ENCODE assay signal across 11 cellular contexts in genomic region chr10:13117842-13118783, GRCh38. TPM values are rescaled to one million over a fixed set of nuclear protein-coding genes. Genes with fewer than 3 reads are reported as not detected.
DNase-seq lines count a peak whose midpoint lies in the region; ATAC-seq, FAIRE-seq and TF ChIP-seq lines count a peak whose summit lies in the region.
"Had no signal": no experiment of that assay in that cellular context is flagged by ENCODE, and none has a peak within 500 bp of the region (broad histone marks: within the 10 kb centered on the region; RNA-seq: fewer than 3 reads in every experiment).

No MANE protein-coding gene starts in this region.

- DNase-seq in GF-D8 (lab: John Stamatoyannopoulos, UW) (peak; percentile 82), NOMO-1 (lab: John Stamatoyannopoulos, UW; ENCODE audit: unreplicated experiment in 2 of 2) (peak; percentile 66 to 96), GM12878 (ENCODE audit: low read depth, low spot score) (no peak), neural progenitor cell (ENCODE audit: low spot score) (no peak), left lobe of liver (ENCODE audit: low spot score) (no peak), NCI-H1105 (lab: John Stamatoyannopoulos, UW) (no peak)
- DNase-seq: activated gamma-delta T cell treated with Interleukin-2 at 50 U/mL for 16 hours, NCI-H526 treated with DMSO at 0.1 percent for 48 hours had no signal

- H3K79me2 ChIP-seq in GM12878 (ENCODE audit: control insufficient read depth, insufficient read depth, low read length) (no peaks in the 10 kb centered on the region), neural progenitor cell (ENCODE audit: low read depth) (no peaks in the 10 kb centered on the region)

- no peak for TF ChIP-seq RAD21 in GM12878 (IDR thresholded peaks at IDR 0.05; ENCODE audit: insufficient read depth, low read depth, low read length)

- peaks cover 0 to 4% of the 10 kb centered on the region in 2 experiments; a peak in 3 of 4 replicates for H3K36me3 ChIP-seq in GM12878 (ENCODE audit: control insufficient read depth in 2 of 2, insufficient read depth in 2 of 2, low read length in 1 of 2)
- no peaks in the 10 kb centered on the region for H3K36me3 ChIP-seq in neural progenitor cell

- peak; percentile 54 for FAIRE-seq in GM12878 (lab: Jason Lieb, UNC)
- FAIRE-seq: GM12892 had no signal

- no peak overlapping the region for H3K4me3 Mint-ChIP-seq in neural progenitor cell

- H3K9ac ChIP-seq in GM12878 (ENCODE audit: control insufficient read depth, insufficient read depth, low read length) (no peak overlapping the region), neural progenitor cell (no peak overlapping the region)

- 43% methylated on average over 14 of the region's 14 CpGs for WGBS in GM12878 (ENCODE audit: insufficient coverage, insufficient replicate concordance, low lambda C conversion rate, missing lambda C conversion rate)

- H3K4me3 ChIP-seq in GM12878 (no peak overlapping the region), neural progenitor cell (no peak overlapping the region)

- RAD21 ChIA-PET in GM12878 (lab: Charles Lee; ENCODE audit: unreplicated experiment) = no interaction called here

- no peaks in the 10 kb centered on the region for H3K9me3 Mint-ChIP-seq in neural progenitor cell

- H3K4me2 ChIP-seq in GM12878 (ENCODE audit: control insufficient read depth, insufficient read depth) = peak overlapping the region; percentile 51
- H3K4me2 ChIP-seq in neural progenitor cell = no peak overlapping the region

- H3F3A ChIP-seq in neural progenitor cell (ENCODE audit: low read depth) = peaks cover 23% of the 10 kb centered on the region

- H3K27me3 Mint-ChIP-seq in neural progenitor cell (ENCODE audit: insufficient read depth, low read depth) = peaks cover 2% of the 10 kb centered on the region

- H2AFZ ChIP-seq in GM12878 (ENCODE audit: control insufficient read depth, low read depth, low read length) (no peak overlapping the region), neural progenitor cell (replicated peaks) (no peak overlapping the region)

- no peaks in the 10 kb centered on the region for H3K27me3 ChIP-seq in GM12878 (replicated peaks in 1 of 2; ENCODE audit: control insufficient read depth in 2 of 2, insufficient read depth in 2 of 2, low read length in 1 of 2)
- no peaks in the 10 kb centered on the region for H3K27me3 ChIP-seq in neural progenitor cell

- H3K27ac ChIP-seq in GM12878 (ENCODE audit: control insufficient read depth, insufficient read depth) (0 out of 2 replicates have a peak overlapping the region, but pooled peaks have one; percentile 4), neural progenitor cell (no peak overlapping the region)

- intact Hi-C loops in GM12878 (cut with micrococcal nuclease; ENCODE audit: unreplicated experiment) = no loop called here

- in situ Hi-C loops in GM12878 (cut with MboI) = no loop called here

- H4K20me1 ChIP-seq in GM12878 (ENCODE audit: control insufficient read depth, insufficient read depth) (no peaks in the 10 kb centered on the region), neural progenitor cell (ENCODE audit: low read depth) (peaks cover 3% of the 10 kb centered on the region)

- BruUV-seq in GM12878 (replicated peaks; lab: Mats Ljungman, UMichigan) = TSS peak; percentile 64

- peak in 1 of 2 experiments; percentile 13; a peak in 1 of 4 replicates for TF ChIP-seq EP300 in GM12878 (IDR thresholded peaks at IDR 0.05; ENCODE audit: borderline replicate concordance in 1 of 2, control insufficient read depth in 1 of 2, low read depth in 2 of 2, low read length in 2 of 2)

- SMC1A ChIA-PET in GM12878 (lab: Charles Lee; ENCODE audit: uncharacterized antibody, unreplicated experiment) = interaction anchor here (0.7 to 1.7 kb wide), 3 partner anchors 9 to 59 kb away, joined by 3 to 5 read pairs (median 3); partner anchors contain the start of gene MCM10

- H3K36me3 Mint-ChIP-seq in neural progenitor cell = no peaks in the 10 kb centered on the region

- POLR2A ChIA-PET in GM12878 (lab: Charles Lee) = interaction anchor here (0.6 kb wide), 2 partner anchors 865 to 1510 kb away, joined by 3 to 4 read pairs; no protein-coding TSS in a partner anchor

- no peak for TF ChIP-seq POLR2A in GM12878 (IDR thresholded peaks at IDR 0.05; ENCODE audit: low read depth, low read length)

- no peak for TF ChIP-seq CTCF in GM12878 (IDR thresholded peaks at IDR 0.05 in 2 of 3, conservative IDR thresholded peaks at IDR 0.05 in 1 of 3; ENCODE audit: control insufficient read depth in 2 of 3, extremely low read depth in 1 of 3, insufficient read depth in 1 of 3, low read depth in 3 of 3, low read length in 3 of 3)
- no peak for TF ChIP-seq CTCF in neural progenitor cell (IDR thresholded peaks at IDR 0.05)

- ATAC-seq in GM12878 (peak; percentile 27), left lobe of liver (no peak), HG02623 (IDR thresholded peaks at IDR 0.05; ENCODE audit: unreplicated experiment) (no peak), GM21786 (IDR thresholded peaks at IDR 0.05; ENCODE audit: unreplicated experiment) (no peak)

- H3K4me1 ChIP-seq in GM12878 (ENCODE audit: control insufficient read depth, insufficient read depth, low read length) (peaks cover 15% of the 10 kb centered on the region), neural progenitor cell (peaks cover 12% of the 10 kb centered on the region)

- H3K4me1 Mint-ChIP-seq in neural progenitor cell = peaks cover 6% of the 10 kb centered on the region

- H3K9me3 ChIP-seq in GM12878 (replicated peaks; ENCODE audit: control insufficient read depth, insufficient read depth, low read length) (no peaks in the 10 kb centered on the region), neural progenitor cell (ENCODE audit: low read depth) (no peaks in the 10 kb centered on the region)

- CTCF ChIA-PET in GM12878 (lab: Yijun Ruan, JAX) = interaction anchor here (0.6 to 3.9 kb wide), 6 partner anchors 9 to 1083 kb away, joined by 3 to 19 read pairs (median 4); partner anchors contain the start of gene OPTN

- H3K27ac Mint-ChIP-seq in neural progenitor cell = peak overlapping the region; percentile 5

TF ChIP-seq in GM12878, 131 proteins besides CTCF, POLR2A, EP300 and RAD21 (continues in another document):
- 0 out of 2 replicates have a peak, but pooled peaks have one; percentile 50 for TF ChIP-seq TCF7 (IDR thresholded peaks at IDR 0.05; ENCODE audit: borderline replicate concordance)
- no peak for TF ChIP-seq HDAC6 (IDR thresholded peaks at IDR 0.05; ENCODE audit: unreplicated experiment)
- no peak for TF ChIP-seq SUZ12 (IDR thresholded peaks at IDR 0.05; ENCODE audit: unreplicated experiment)
- TF ChIP-seq CREB1 (IDR thresholded peaks at IDR 0.05; ENCODE audit: low read depth) = no peak

RNA-seq across cellular contexts. Expression of gene OPTN, which starts 18.1 kb away (rescaled TPM):
- 38.6 and 39.9 TPM in 2 replicates for total RNA-seq in GM12878 (2013; cell fraction: nucleolus; rRNA removed)
- 20.0 and 26.9 TPM in 2 replicates for total RNA-seq in GM12878 (2014; rRNA removed)
- total RNA-seq in GM12878 (2014; rRNA removed; fragmentation: Illumina TruSeq; extraction: Trizol) = 25.0 and 28.1 TPM in 2 replicates
- 34.0 and 34.8 TPM in 2 replicates for total RNA-seq in GM12878 (2021)
- polyA plus RNA-seq in GM12878 (2011; ENCODE audit: low read depth) = 21.7 TPM
- polyA plus RNA-seq in GM12878 (2011; rRNA removed) = 42.4 and 52.7 TPM in 2 replicates
- 15.6 and 19.0 TPM in 2 replicates for polyA plus RNA-seq in GM12878 (2011; cell fraction: cytosol; rRNA removed)
- 30.3 and 34.8 TPM in 2 replicates for polyA plus RNA-seq in GM12878 (2011; cell fraction: nucleus; rRNA removed)
- 42.8 and 49.7 TPM in 2 replicates for polyA plus RNA-seq in GM12878 (2012)
- polyA plus RNA-seq in GM12878 (2014; fragmentation: Illumina TruSeq; extraction: Trizol) = 26.1 and 28.1 TPM in 2 replicates
- 10 to 100 TPM; 15.2 to 22.3 TPM for polyA plus RNA-seq in GM12878 (2014; fragmentation: Nextera tagmentation; extraction: Ambion mirVana)
- 20.2 and 25.9 TPM in 2 replicates for polyA plus RNA-seq in GM12878 (2014; rRNA removed)
- polyA plus RNA-seq in GM12878 (2016; fragmentation: Nextera tagmentation; extraction: Ambion mirVana) = 10 to 100 TPM; 30.6 to 32.3 TPM
- polyA minus RNA-seq in GM12878 (2011; rRNA and poly(A)+ RNA removed) = 20.2 and 33.3 TPM in 2 replicates
- 8.3 and 8.8 TPM in 2 replicates for polyA minus RNA-seq in GM12878 (2011; cell fraction: cytosol; rRNA and poly(A)+ RNA removed)
- 12.0 and 16.3 TPM in 2 replicates for polyA minus RNA-seq in GM12878 (2011; cell fraction: nucleus; rRNA and poly(A)+ RNA removed)
- total RNA-seq in neural progenitor cell (ENCODE audit: low replicate concordance) = 13.9 and 15.4 TPM in 2 replicates
- total RNA-seq in left lobe of liver = 34.8 TPM

RNA-seq across cellular contexts. Expression of gene MCM10, which starts 43.2 kb away (rescaled TPM):
- 24.9 and 31.5 TPM in 2 replicates for total RNA-seq in GM12878 (2013; cell fraction: nucleolus; rRNA removed)
- total RNA-seq in GM12878 (2014; rRNA removed) (22.2 and 23.4 TPM in 2 replicates), GM12878 (2014; rRNA removed; fragmentation: Illumina TruSeq; extraction: Trizol) (26.8 and 27.0 TPM in 2 replicates), GM12878 (2021) (30.7 and 31.1 TPM in 2 replicates), neural progenitor cell (ENCODE audit: low replicate concordance) (38.2 and 44.5 TPM in 2 replicates), left lobe of liver (0.33 TPM)
- polyA plus RNA-seq in GM12878 (2011; ENCODE audit: low read depth) = 4.1 TPM
- polyA plus RNA-seq in GM12878 (2011; rRNA removed) (14.3 and 17.5 TPM in 2 replicates), GM12878 (2014; fragmentation: Illumina TruSeq; extraction: Trizol) (21.5 and 24.1 TPM in 2 replicates), GM12878 (2014; fragmentation: Nextera tagmentation; extraction: Ambion mirVana) (1 to 10 TPM; 5.8 to 6.8 TPM), GM12878 (2014; rRNA removed) (13.2 and 14.2 TPM in 2 replicates), GM12878 (2016; fragmentation: Nextera tagmentation; extraction: Ambion mirVana) (10 to 100 TPM; 30.9 to 35.1 TPM)
- 8.0 and 9.8 TPM in 2 replicates for polyA plus RNA-seq in GM12878 (2011; cell fraction: cytosol; rRNA removed)
- 11.9 and 14.8 TPM in 2 replicates for polyA plus RNA-seq in GM12878 (2011; cell fraction: nucleus; rRNA removed)
- polyA plus RNA-seq in GM12878 (2012) = 5.2 and 6.1 TPM in 2 replicates
- 13.5 and 14.8 TPM in 2 replicates for polyA minus RNA-seq in GM12878 (2011; rRNA and poly(A)+ RNA removed)
- 6.8 and 9.7 TPM in 2 replicates for polyA minus RNA-seq in GM12878 (2011; cell fraction: cytosol; rRNA and poly(A)+ RNA removed)
- 12.0 and 22.4 TPM in 2 replicates for polyA minus RNA-seq in GM12878 (2011; cell fraction: nucleus; rRNA and poly(A)+ RNA removed)

Comparison
In these comparisons a context has a peak if more than half of its experiments do, and no peak if none do; other contexts are left out.
1. DNase-seq: peak in GF-D8 (single experiment) and NOMO-1 (2 of 2); none in GM12878 (single experiment), neural progenitor cell (single experiment), left lobe of liver (single experiment) and NCI-H1105 (single experiment).
2. RNA of gene MCM10, which starts 43.2 kb away (total RNA-seq): 38.2 to 44.5 TPM in neural progenitor cell and 22.2 to 31.5 TPM in GM12878; 0.33 TPM in left lobe of liver (single experiment); every median in the first group is over 10 times any median in the second.